Comparison of ENCODE assay signal across 8 cellular contexts in genomic region chr19:51016798-51017683, GRCh38. TPM values are rescaled to one million over a fixed set of nuclear protein-coding genes. Genes with fewer than 3 reads are reported as not detected.
DNase-seq lines count a peak whose midpoint lies in the region; ATAC-seq and TF ChIP-seq lines count a peak whose summit lies in the region.

No MANE protein-coding gene starts in this region.

- ATAC-seq in CD4-positive, alpha-beta T cell (ENCODE audit: poor library complexity): no peak
- ATAC-seq in GM18519 (IDR thresholded peaks at IDR 0.05; ENCODE audit: low FRiP score, unreplicated experiment): no peak

- no peak overlapping the region for H3K4me3 ChIP-seq in HL-60 (replicated peaks; ENCODE audit: insufficient read depth, low read length)

- H3K9me3 ChIP-seq in CD4-positive, alpha-beta T cell (ENCODE audit: control insufficient read depth, low read length): no peaks in the 10 kb centered on the region

- DNase-seq in CD4-positive, alpha-beta T cell: peak in 8 of 10 experiments; percentile 9 to 66 (median 22)
- DNase-seq in HL-60 (ENCODE audit: low read depth in 1 of 2, low spot score in 1 of 2): peak in 1 of 2 experiments; percentile 55
- peak; percentile 65 for DNase-seq in SK-MEL-5 (ENCODE audit: low read depth, low spot score)
- peak; percentile 58 for DNase-seq in iris pigment epithelial cell (ENCODE audit: low read depth)
- DNase-seq in stimulated activated CD4-positive, alpha-beta T cell treated with anti-CD3 and anti-CD28 coated beads, Interleukin-15, amount 100 ng/mL, for 48 hours (ENCODE audit: low read depth in 2 of 2): peak; percentile 43 to 47
- DNase-seq in mesenteric fat pad (ENCODE audit: low spot score): no peak

- POLR2A ChIA-PET in CD4-positive, alpha-beta T cell (lab: Charles Lee): no interaction called here

- in situ Hi-C loops in SK-MEL-5 (cut with HindIII; ENCODE audit: low pct_unique_long_range_greater_than_20kb, low sequenced_read_pairs): no loop called here

- H3K27me3 Mint-ChIP-seq in CD4-positive, alpha-beta T cell: peaks cover 80% of the 10 kb centered on the region
- H3K27me3 Mint-ChIP-seq in brain: peaks cover 83% of the 10 kb centered on the region

- no peak for TF ChIP-seq CTCF in CD4-positive, alpha-beta T cell (IDR thresholded peaks at IDR 0.05)
- TF ChIP-seq CTCF in HL-60 (IDR thresholded peaks at IDR 0.05; ENCODE audit: insufficient read depth, low read length): peak; percentile 78
- peak; percentile 64 to 78 for TF ChIP-seq CTCF in brain (conservative IDR thresholded peaks at IDR 0.05)

- no peaks in the 10 kb centered on the region for H3K36me3 Mint-ChIP-seq in CD4-positive, alpha-beta T cell (ENCODE audit: low read depth)
- no peaks in the 10 kb centered on the region for H3K36me3 Mint-ChIP-seq in brain

- peaks cover 41% of the 10 kb centered on the region for H3K27me3 ChIP-seq in CD4-positive, alpha-beta T cell (ENCODE audit: control insufficient read depth, insufficient read depth, low read length)
- H3K27me3 ChIP-seq in HL-60 (ENCODE audit: insufficient read depth, poor library complexity, severe bottlenecking): peaks cover 35% of the 10 kb centered on the region

- intact Hi-C loops in CD4-positive, alpha-beta T cell (cut with DNase I, micrococcal nuclease): no loop called here

- CTCF ChIA-PET in CD4-positive, alpha-beta T cell (lab: Charles Lee): interaction anchor here (0.6 kb wide), 1 partner anchor 47 kb away, joined by 3 read pairs; no protein-coding TSS in a partner anchor

- H3K27ac Mint-ChIP-seq in CD4-positive, alpha-beta T cell: no peak overlapping the region
- H3K27ac Mint-ChIP-seq in brain: peak overlapping the region in 1 of 5 experiments; percentile 51

- H3K27ac ChIP-seq in CD4-positive, alpha-beta T cell (ENCODE audit: low read depth, low read length): no peak overlapping the region
- H3K27ac ChIP-seq in HL-60 (replicated peaks): no peak overlapping the region

- H3K4me1 Mint-ChIP-seq in CD4-positive, alpha-beta T cell (ENCODE audit: low read depth): peaks cover 22% of the 10 kb centered on the region
- peaks cover 20% of the 10 kb centered on the region for H3K4me1 Mint-ChIP-seq in brain

- no peaks in the 10 kb centered on the region for H3K9me3 Mint-ChIP-seq in CD4-positive, alpha-beta T cell
- H3K9me3 Mint-ChIP-seq in brain: peaks cover 0 to 17% (median 9%) of the 10 kb centered on the region in 5 experiments

- H3K4me3 Mint-ChIP-seq in CD4-positive, alpha-beta T cell: no peak overlapping the region
- H3K4me3 Mint-ChIP-seq in brain: peak overlapping the region; percentile 79 to 88 (median 85)

RNA-seq across cellular contexts. Expression of gene KLK10, which starts 2.5 kb away (rescaled TPM):
- not detected for total RNA-seq in CD4-positive, alpha-beta T cell
- not detected in 2 replicates for total RNA-seq in SK-MEL-5 (2014; rRNA removed; shearing (Covaris generic))
- 0.05 TPM in 1 of 2 replicates, not detected in the other for polyA plus RNA-seq in SK-MEL-5 (2015; cell fraction: cytosol; rRNA removed)
- polyA plus RNA-seq in SK-MEL-5 (2015; cell fraction: nucleus; rRNA removed): 0.28 and 1.4 TPM in 2 replicates
- polyA plus RNA-seq in brain (ENCODE audit: insufficient read depth, low read depth, low replicate concordance): 0.71 TPM
- total RNA-seq in mesenteric fat pad: not detected

RNA-seq across cellular contexts. Expression of gene KLK11, which starts 9.4 kb away (rescaled TPM):
- total RNA-seq in CD4-positive, alpha-beta T cell: not detected
- not detected in 2 replicates for total RNA-seq in SK-MEL-5 (2014; rRNA removed; shearing (Covaris generic))
- polyA plus RNA-seq in SK-MEL-5 (2015; cell fraction: cytosol; rRNA removed): not detected in 2 replicates
- not detected in 2 replicates for polyA plus RNA-seq in SK-MEL-5 (2015; cell fraction: nucleus; rRNA removed)
- 1.6 TPM for polyA plus RNA-seq in brain (ENCODE audit: insufficient read depth, low read depth, low replicate concordance)
- not detected for total RNA-seq in mesenteric fat pad

RNA-seq across cellular contexts. Expression of gene KLK8, which starts 15.6 kb away (rescaled TPM):
- total RNA-seq in CD4-positive, alpha-beta T cell: not detected
- 0.96 TPM in 1 of 2 replicates, not detected in the other for total RNA-seq in SK-MEL-5 (2014; rRNA removed; shearing (Covaris generic))
- polyA plus RNA-seq in SK-MEL-5 (2015; cell fraction: cytosol; rRNA removed): not detected in 2 replicates
- 0.43 TPM in 1 of 2 replicates, not detected in the other for polyA plus RNA-seq in SK-MEL-5 (2015; cell fraction: nucleus; rRNA removed)
- polyA plus RNA-seq in brain (ENCODE audit: insufficient read depth, low read depth, low replicate concordance): not detected
- not detected for total RNA-seq in mesenteric fat pad

RNA-seq across cellular contexts. Expression of gene KLK12, which starts 17.8 kb away (rescaled TPM):
- not detected for total RNA-seq in CD4-positive, alpha-beta T cell
- total RNA-seq in SK-MEL-5 (2014; rRNA removed; shearing (Covaris generic)): not detected in 2 replicates
- polyA plus RNA-seq in SK-MEL-5 (2015; cell fraction: cytosol; rRNA removed): not detected in 2 replicates
- polyA plus RNA-seq in SK-MEL-5 (2015; cell fraction: nucleus; rRNA removed): not detected in 2 replicates
- 0.51 TPM for polyA plus RNA-seq in brain (ENCODE audit: insufficient read depth, low read depth, low replicate concordance)
- not detected for total RNA-seq in mesenteric fat pad

RNA-seq across cellular contexts. Expression of gene KLK7, which starts 33.3 kb away (rescaled TPM):
- total RNA-seq in CD4-positive, alpha-beta T cell: not detected
- total RNA-seq in SK-MEL-5 (2014; rRNA removed; shearing (Covaris generic)): not detected in 2 replicates
- polyA plus RNA-seq in SK-MEL-5 (2015; cell fraction: cytosol; rRNA removed): not detected in 2 replicates
- polyA plus RNA-seq in SK-MEL-5 (2015; cell fraction: nucleus; rRNA removed): not detected in 2 replicates
- polyA plus RNA-seq in brain (ENCODE audit: insufficient read depth, low read depth, low replicate concordance): 1.6 TPM
- not detected for total RNA-seq in mesenteric fat pad
